In the genomic region with DNA sequence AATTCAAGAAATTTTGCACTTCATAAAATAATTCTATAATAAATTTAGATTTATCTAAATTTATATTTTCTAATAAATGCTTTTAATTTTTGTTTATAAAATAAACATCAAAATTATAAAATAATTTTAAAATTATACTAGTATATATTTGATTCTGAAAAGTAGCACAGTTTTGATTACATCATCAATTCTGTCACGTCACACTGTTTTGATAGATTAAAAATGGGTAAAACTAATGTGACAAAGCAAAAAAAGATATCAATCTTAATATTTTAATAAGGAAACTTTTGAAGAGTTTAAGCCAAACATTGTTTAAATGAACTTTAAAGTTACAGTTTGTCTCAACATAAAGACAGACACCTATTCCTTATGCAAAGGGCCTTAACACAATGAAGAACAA, we compare ENCODE assay signal across 16 cellular contexts.
DNase-seq lines count a peak whose midpoint lies in the region; ATAC-seq and FAIRE-seq lines count a peak whose summit lies in the region.
"Had no signal": no experiment of that assay in that cellular context is flagged by ENCODE, and none has a peak within 500 bp of the region (broad histone marks: within the 10 kb centered on the region; RNA-seq: fewer than 3 reads in every experiment).

No MANE protein-coding gene starts in this region.

- peak; percentile 89 for FAIRE-seq in G401.6 (lab: Jason Lieb, UNC)
- peak; percentile 96 for FAIRE-seq in TTC549 (lab: Jason Lieb, UNC)
- peak; percentile 97 for FAIRE-seq in frontal cortex (lab: Jason Lieb, UNC)
- FAIRE-seq: HTR-8/SVneo had no signal

- ATAC-seq in GM21526 (IDR thresholded peaks at IDR 0.05; ENCODE audit: low FRiP score, unreplicated experiment): no peak
- ATAC-seq: HCT116 had no signal

- DNase-seq in frontal cortex (ENCODE audit: low spot score in 2 of 2) (no peak), cortex of kidney (lab: John Stamatoyannopoulos, UW) (no peak), NCI-H1105 treated with DMSO at 0.1 percent for 48 hours (lab: John Stamatoyannopoulos, UW) (no peak)
- DNase-seq: ACHN; Caco-2; CD4-positive, alpha-beta T cell; DMS79; GF-D8; GOT3; H7; HFFc6 had no signal
